Comparison of ENCODE assay signal across 16 cellular contexts in the genomic region with DNA sequence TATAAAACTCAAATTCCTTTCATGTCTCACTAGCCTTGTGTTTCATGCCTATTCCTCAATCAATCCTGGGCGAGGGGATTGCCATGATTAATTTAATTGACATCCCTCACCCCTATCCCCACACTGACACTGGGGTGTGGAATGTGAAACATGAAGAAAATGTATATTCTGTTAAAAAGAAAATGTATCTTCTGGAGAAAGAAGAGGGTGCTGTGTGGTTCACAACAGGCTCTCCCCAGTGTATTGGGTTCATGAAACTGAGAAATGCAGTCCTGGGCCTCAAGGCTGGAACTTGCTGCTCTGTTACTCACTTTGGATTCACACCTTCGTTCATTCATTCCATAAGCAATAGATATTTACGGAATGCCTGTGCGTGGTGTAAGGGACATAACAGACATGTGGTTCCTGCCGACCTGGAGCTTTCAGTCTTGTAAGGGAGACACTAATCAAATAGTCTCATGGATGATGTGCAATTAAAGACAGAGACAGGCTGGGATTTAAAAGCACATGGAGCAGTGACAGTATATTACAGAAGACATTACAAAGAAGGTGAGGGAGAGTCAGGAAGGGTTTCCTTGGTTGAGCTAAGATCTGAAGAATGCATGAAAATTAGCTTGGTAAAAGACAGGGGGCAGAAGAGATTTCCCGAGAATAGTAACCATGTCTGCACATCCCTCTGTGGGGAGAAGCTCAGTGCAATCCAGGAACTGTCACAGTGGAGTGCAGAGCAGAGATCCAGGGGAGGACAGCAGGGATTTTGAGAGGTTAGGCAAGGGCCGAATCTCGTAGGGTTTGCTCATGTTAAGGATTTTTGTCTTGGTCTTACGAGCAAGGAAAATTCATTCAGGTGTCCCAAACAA. TPM values are rescaled to one million over a fixed set of nuclear protein-coding genes. Genes with fewer than 3 reads are reported as not detected.
DNase-seq lines count a peak whose midpoint lies in the region; ATAC-seq and TF ChIP-seq lines count a peak whose summit lies in the region.
"Had no signal": no experiment of that assay in that cellular context is flagged by ENCODE, and none has a peak within 500 bp of the region (broad histone marks: within the 10 kb centered on the region; RNA-seq: fewer than 3 reads in every experiment).

No MANE protein-coding gene starts in this region.

- no peaks in the 10 kb centered on the region for H3K9me3 Mint-ChIP-seq in GM23338
- H3K9me3 Mint-ChIP-seq: activated T-helper 2 cell treated with anti-CD3 and anti-CD28 coated beads, Interferon-gamma antibody, Interleukin-2, Interleukin-4, amounts not matched to agents 10 μg/mL and 5 μg/mL and 100 μg/mL, durations not matched to agents 14 hours and 24 hours and 36 hours; CD8-positive, alpha-beta T cell had no signal

- H3K27ac ChIP-seq in GM23338 (ENCODE audit: low read depth) (peak overlapping the region; percentile 40; the same call in 1 of the 2 replicates), WERI-Rb-1 (no peak overlapping the region), thyroid gland (no peak overlapping the region)
- H3K27ac ChIP-seq: psoas muscle had no signal

- no peak overlapping the region for H3K4me2 ChIP-seq in GM23338

- H3K4me3 Mint-ChIP-seq in GM23338: no peak overlapping the region
- H3K4me3 Mint-ChIP-seq: CD8-positive, alpha-beta T cell had no signal

- no peaks in the 10 kb centered on the region for H4K20me1 ChIP-seq in GM23338 (replicated peaks; ENCODE audit: insufficient read depth)

- peak; percentile 56 to 61 for TF ChIP-seq CTCF in GM23338 (conservative IDR thresholded peaks at IDR 0.05; ENCODE audit: low read depth in 2 of 2)
- peak; percentile 52; the same call in 1 of the 2 replicates for TF ChIP-seq CTCF in WERI-Rb-1 (IDR thresholded peaks at IDR 0.05; ENCODE audit: low read depth, low read length)
- peak; percentile 23 for TF ChIP-seq CTCF in kidney epithelial cell (IDR thresholded peaks at IDR 0.05; ENCODE audit: insufficient read depth, low read length, poor library complexity, severe bottlenecking)
- no peak for TF ChIP-seq CTCF in thyroid gland (IDR thresholded peaks at IDR 0.05)

- TF ChIP-seq POLR2A in erythroblast (IDR thresholded peaks at IDR 0.05; ENCODE audit: low read length) (no peak), thyroid gland (IDR thresholded peaks at IDR 0.05) (no peak)

- H3K27me3 ChIP-seq in GM23338 (ENCODE audit: insufficient read depth) (no peaks in the 10 kb centered on the region), WERI-Rb-1 (ENCODE audit: insufficient read depth, low read depth, severe bottlenecking) (no peaks in the 10 kb centered on the region), kidney epithelial cell (ENCODE audit: control insufficient read depth, insufficient read depth, low read length) (no peaks in the 10 kb centered on the region), thyroid gland (no peaks in the 10 kb centered on the region)

- H3K4me1 Mint-ChIP-seq in GM23338: peaks cover 14% of the 10 kb centered on the region

- H3K36me3 ChIP-seq in GM23338 (ENCODE audit: insufficient read depth) (no peaks in the 10 kb centered on the region), WERI-Rb-1 (no peaks in the 10 kb centered on the region), kidney epithelial cell (ENCODE audit: control insufficient read depth, insufficient read depth, low read length) (no peaks in the 10 kb centered on the region), thyroid gland (no peaks in the 10 kb centered on the region)

- no peaks in the 10 kb centered on the region for H3F3A ChIP-seq in GM23338 (replicated peaks; ENCODE audit: low read depth)

- H3K79me2 ChIP-seq in GM23338 (replicated peaks; ENCODE audit: insufficient read depth): no peaks in the 10 kb centered on the region

- no peak overlapping the region for H3K27ac Mint-ChIP-seq in GM23338
- H3K27ac Mint-ChIP-seq: activated T-helper 2 cell treated with anti-CD3 and anti-CD28 coated beads, Interferon-gamma antibody, Interleukin-2, Interleukin-4, amounts not matched to agents 10 μg/mL and 5 μg/mL and 100 μg/mL, durations not matched to agents 14 hours and 24 hours and 36 hours; CD8-positive, alpha-beta T cell had no signal

- ATAC-seq in GM23338: peak; percentile 81
- ATAC-seq in HG03135 (IDR thresholded peaks at IDR 0.05; ENCODE audit: unreplicated experiment): no peak
- ATAC-seq: CD8-positive, alpha-beta T cell; esophagus mucosa; psoas muscle had no signal

- intact Hi-C loops in thyroid gland (cut with DNase I): no loop called here

- H3K9me2 ChIP-seq in GM23338 (ENCODE audit: insufficient read depth): peaks cover 13% of the 10 kb centered on the region; the same call in 1 of the 2 replicates

- H3K36me3 Mint-ChIP-seq in GM23338 (ENCODE audit: low read depth): no peaks in the 10 kb centered on the region
- H3K36me3 Mint-ChIP-seq: CD8-positive, alpha-beta T cell had no signal

- peaks cover 25% of the 10 kb centered on the region for H3K4me1 ChIP-seq in GM23338 (ENCODE audit: insufficient read depth)
- H3K4me1 ChIP-seq in thyroid gland: peaks cover 0 to 17% of the 10 kb centered on the region in 2 donors
- H3K4me1 ChIP-seq: psoas muscle had no signal

- peaks cover under 1% of the 10 kb centered on the region for H3K27me3 Mint-ChIP-seq in GM23338 (ENCODE audit: insufficient read depth, low read depth, poor library complexity)

- peak; percentile 26 for DNase-seq in AG08395 (ENCODE audit: low spot score)
- peak; percentile 52 for DNase-seq in GM23338 (ENCODE audit: low spot score)
- no peak for DNase-seq in WERI-Rb-1
- no peak for DNase-seq in kidney epithelial cell (ENCODE audit: low read depth)
- DNase-seq in erythroblast (lab: John Stamatoyannopoulos, UW): no peak
- no peak for DNase-seq in thyroid gland
- no peak for DNase-seq in NCI-H446 treated with DMSO at 0.1 percent for 48 hours (lab: John Stamatoyannopoulos, UW)
- DNase-seq: activated CD4-positive, alpha-beta T cell treated with anti-CD3 and anti-CD28 coated beads for 1 hour; CD8-positive, alpha-beta T cell; NCI-H2081 treated with DMSO at 0.1 percent for 48 hours; psoas muscle; SIG-M5; stimulated activated CD4-positive, alpha-beta T cell treated with anti-CD3 and anti-CD28 coated beads, Interleukin-4, amount 100 ng/mL, for 4 hours had no signal

- H3K4me3 ChIP-seq in GM23338: no peak overlapping the region
- no peak overlapping the region for H3K4me3 ChIP-seq in WERI-Rb-1 (ENCODE audit: low read depth, low read length)
- H3K4me3 ChIP-seq in kidney epithelial cell (ENCODE audit: low read depth, low read length): no peak overlapping the region
- no peak overlapping the region for H3K4me3 ChIP-seq in thyroid gland (replicated peaks in 1 of 3)
- H3K4me3 ChIP-seq: psoas muscle had no signal

- 83 to 85% methylated on average over 9 of the region's 9 CpGs for WGBS in thyroid gland, 2 donors

- H3K9me3 ChIP-seq in WERI-Rb-1 (ENCODE audit: severe bottlenecking): peaks cover 2% of the 10 kb centered on the region
- H3K9me3 ChIP-seq in thyroid gland: no peaks in the 10 kb centered on the region
- H3K9me3 ChIP-seq: psoas muscle had no signal

- H2AFZ ChIP-seq in GM23338: no peak overlapping the region

TF ChIP-seq in GM23338, 12 proteins besides CTCF, POLR2A, EP300 and RAD21:
- TF ChIP-seq STAT1 (IDR thresholded peaks at IDR 0.05; ENCODE audit: unreplicated experiment) (no peak), NANOG (IDR thresholded peaks at IDR 0.05; ENCODE audit: borderline replicate concordance) (no peak)
- TF ChIP-seq, protein P1, sequence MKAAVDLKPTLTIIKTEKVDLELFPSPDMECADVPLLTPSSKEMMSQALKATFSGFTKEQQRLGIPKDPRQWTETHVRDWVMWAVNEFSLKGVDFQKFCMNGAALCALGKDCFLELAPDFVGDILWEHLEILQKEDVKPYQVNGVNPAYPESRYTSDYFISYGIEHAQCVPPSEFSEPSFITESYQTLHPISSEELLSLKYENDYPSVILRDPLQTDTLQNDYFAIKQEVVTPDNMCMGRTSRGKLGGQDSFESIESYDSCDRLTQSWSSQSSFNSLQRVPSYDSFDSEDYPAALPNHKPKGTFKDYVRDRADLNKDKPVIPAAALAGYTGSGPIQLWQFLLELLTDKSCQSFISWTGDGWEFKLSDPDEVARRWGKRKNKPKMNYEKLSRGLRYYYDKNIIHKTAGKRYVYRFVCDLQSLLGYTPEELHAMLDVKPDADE (IDR thresholded peaks at IDR 0.05): no peak

RNA-seq across cellular contexts. Expression of gene SERTAD4, which starts 32.2 kb away (rescaled TPM):
- total RNA-seq in GM23338 (2014; rRNA removed; shearing (Covaris generic)): 1.0 and 1.6 TPM in 2 replicates
- 1.3 and 1.4 TPM in 2 replicates for polyA plus RNA-seq in GM23338 (2016; fragmentation: Nextera tagmentation; extraction: Ambion mirVana)
- total RNA-seq in kidney epithelial cell: 10.6 and 11.4 TPM in 2 replicates
- 1 to 10 TPM; 1.5 to 4.0 (median 3.6) TPM for total RNA-seq in thyroid gland
- total RNA-seq: activated T-helper 2 cell treated with anti-CD3 and anti-CD28 coated beads, Interferon-gamma antibody, Interleukin-2, Interleukin-4, amounts not matched to agents 10 μg/mL and 5 μg/mL and 100 μg/mL, durations not matched to agents 14 hours and 24 hours and 36 hours; CD8-positive, alpha-beta T cell had no signal

Comparison
In these comparisons a context has a peak if more than half of its experiments do, and no peak if none do; other contexts are left out.
1. DNase-seq: peak in AG08395 (single experiment) and GM23338 (single experiment); none in WERI-Rb-1 (single experiment), kidney epithelial cell (single experiment), erythroblast (0 of 2), thyroid gland (0 of 2) and NCI-H446 treated with DMSO at 0.1 percent for 48 hours (single experiment).
2. CTCF ChIP-seq: peak in GM23338 (2 of 2), WERI-Rb-1 (single experiment) and kidney epithelial cell (single experiment); none in thyroid gland (0 of 6).